Comparison of ENCODE assay signal across 26 cellular contexts in the genomic region with DNA sequence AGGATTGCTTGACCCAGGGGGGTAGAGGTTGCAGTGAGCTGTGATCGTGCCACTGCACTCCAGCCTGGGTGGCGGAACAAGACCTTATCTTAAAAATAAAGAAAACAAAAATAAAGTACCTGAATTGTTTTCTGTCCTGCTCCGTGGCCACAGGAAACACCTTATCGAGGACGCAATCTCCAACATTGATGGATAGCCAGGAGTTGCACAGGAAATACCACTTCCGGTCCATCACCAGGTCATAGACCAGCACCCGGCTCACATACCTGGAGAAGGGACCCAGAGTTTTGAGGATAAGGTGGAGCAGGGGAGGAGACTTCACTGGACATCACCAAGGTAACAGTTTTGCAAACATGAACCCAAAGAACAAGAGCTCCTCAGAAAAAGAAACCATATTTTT.
"Had no signal": no experiment of that assay in that cellular context is flagged by ENCODE, and none has a peak within 500 bp of the region (broad histone marks: within the 10 kb centered on the region; RNA-seq: fewer than 3 reads in every experiment).

No MANE protein-coding gene starts in this region.

- DNase-seq: naive thymus-derived CD8-positive, alpha-beta T cell; nephron progenitor cell; pancreas; psoas muscle; right cardiac atrium; spleen; stimulated activated CD4-positive, alpha-beta T cell treated with anti-CD3 and anti-CD28 coated beads, Interleukin-12 subunit alpha, Interleukin-12 subunit beta, amount 100 ng/mL, for 4 hours; stimulated activated CD4-positive, alpha-beta T cell treated with anti-CD3 and anti-CD28 coated beads, Interleukin-1b, Interleukin-23, amount 100 ng/mL, for 48 hours; stimulated activated CD4-positive, alpha-beta T cell treated with anti-CD3 and anti-CD28 coated beads, Interleukin-4, amount 100 ng/mL, for 1 hour; stimulated activated CD4-positive, alpha-beta T cell treated with anti-CD3 and anti-CD28 coated beads, Interleukin-4, amount 100 ng/mL, for 4 hours; stimulated activated CD8-positive, alpha-beta memory T cell treated with anti-CD3 and anti-CD28 coated beads, Interleukin-4, amount 100 ng/mL, for 48 hours; stimulated activated naive CD4-positive, alpha-beta T cell; stimulated activated naive CD8-positive, alpha-beta T cell treated with anti-CD3 and anti-CD28 coated beads, Interleukin-15, amount 100 ng/mL, for 72 hours; stimulated activated naive CD8-positive, alpha-beta T cell treated with anti-CD3 and anti-CD28 coated beads, Interleukin-15, Interleukin-2, amounts not matched to agents 100 U/mL and 50 U/mL, for 24 hours; testis; tibial artery; transverse colon; upper lobe of right lung; uterus had no signal

- H3K4me3 ChIP-seq: pancreas, psoas muscle, skin epidermis, smooth muscle cell, spleen, suprapubic skin, testis, tibial artery, transverse colon, upper lobe of right lung, uterus had no signal

- H3K4me2 ChIP-seq: smooth muscle cell had no signal

- H3K27ac ChIP-seq: neutrophil, pancreas, psoas muscle, skin epidermis, spleen, suprapubic skin, testis, tibial artery, transverse colon, upper lobe of right lung, uterus had no signal

- H3K9me3 ChIP-seq: neutrophil, pancreas, psoas muscle, spleen, suprapubic skin, testis, tibial artery, transverse colon, upper lobe of right lung, uterus had no signal

- H3K4me1 ChIP-seq: pancreas, psoas muscle, spleen, suprapubic skin, testis, tibial artery, transverse colon, upper lobe of right lung, uterus had no signal

- ATAC-seq: naive thymus-derived CD8-positive, alpha-beta T cell; natural killer cell treated with Interleukin-12 subunit alpha and Interleukin-12 subunit beta and Interleukin-15 and Interleukin-18, amount 100 ng/mL, for 72 hours; pancreas; psoas muscle; right cardiac atrium; sciatic nerve; stimulated activated memory B cell treated with anti-CD40 and anti-IgM and Interleukin-4, amounts not matched to agents 10 μg/mL and 1 μg/mL and 100 μg/mL, for 72 hours; stimulated activated naive CD8-positive, alpha-beta T cell treated with anti-CD3 and anti-CD28 coated beads, Interleukin-15, amount 100 ng/mL, for 72 hours; stimulated activated naive CD8-positive, alpha-beta T cell treated with anti-CD3 and anti-CD28 coated beads, Interleukin-15, Interleukin-2, amounts not matched to agents 100 U/mL and 50 U/mL, for 24 hours; upper lobe of right lung had no signal

- H3K36me3 ChIP-seq: neutrophil, pancreas, spleen, suprapubic skin, transverse colon, upper lobe of right lung, uterus had no signal

- FAIRE-seq: pancreas had no signal

- H3K27me3 ChIP-seq: neutrophil, pancreas, suprapubic skin, testis, tibial artery, transverse colon, upper lobe of right lung, uterus had no signal
